ENCODE assay signal across 9 cellular contexts in the genomic region with DNA sequence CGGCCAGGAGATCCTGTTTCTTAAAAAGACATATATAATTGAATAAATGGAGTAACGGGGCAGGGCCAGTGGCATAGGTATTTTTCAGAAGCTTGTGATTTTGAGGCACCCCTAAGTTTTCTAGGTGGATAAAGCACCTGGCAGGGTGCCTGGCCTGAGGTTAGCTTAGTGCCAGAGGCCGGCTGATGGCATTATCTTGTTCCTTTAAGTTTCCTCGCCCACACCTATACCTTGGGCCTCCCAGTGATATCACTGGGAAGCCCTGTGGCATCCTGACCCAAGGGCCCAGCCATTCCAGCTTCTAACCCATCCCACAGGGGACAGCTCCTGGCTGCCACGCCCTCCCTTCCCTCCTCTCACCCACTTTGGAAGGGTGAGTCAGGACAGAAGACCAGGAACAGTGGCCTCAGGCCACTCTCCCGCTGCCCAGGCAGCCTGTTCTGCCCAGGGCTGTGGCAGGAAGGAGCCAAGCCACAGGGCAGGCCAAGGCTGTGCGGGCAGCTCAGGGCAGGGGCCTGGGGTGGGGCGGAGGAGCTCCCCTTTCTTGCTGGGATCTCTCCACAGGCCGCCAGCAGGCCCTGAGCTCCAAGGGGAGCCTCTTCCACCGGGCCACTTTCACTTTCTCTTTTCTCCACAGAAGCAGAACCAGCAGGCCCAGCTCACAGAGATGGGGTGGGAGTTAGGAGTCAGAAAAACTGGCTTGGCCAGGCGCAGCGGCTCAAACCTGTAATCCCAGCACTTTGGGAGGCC.
DNase-seq lines count a peak whose midpoint lies in the region; ATAC-seq and TF ChIP-seq lines count a peak whose summit lies in the region.
"Had no signal": no experiment of that assay in that cellular context is flagged by ENCODE, and none has a peak within 500 bp of the region (broad histone marks: within the 10 kb centered on the region; RNA-seq: fewer than 3 reads in every experiment).

No MANE protein-coding gene starts in this region.

- peak overlapping the region; percentile 64 to 92 (median 84) for H3K27ac Mint-ChIP-seq in CD4-positive, CD25-positive, alpha-beta regulatory T cell
- H3K27ac Mint-ChIP-seq in IgD-negative memory B cell (peak overlapping the region; percentile 83 to 98 (median 87)), WTC11 (peak overlapping the region; percentile 45; the same call in 1 of the 2 replicates), memory B cell (peak overlapping the region; percentile 89)

- H3K4me3 ChIP-seq in CD4-positive, CD25-positive, alpha-beta regulatory T cell (ENCODE audit: low read depth, low read length), result no peak overlapping the region

- peaks cover 6 to 62% (median 18%) of the 10 kb centered on the region in 4 donors for H3K4me1 Mint-ChIP-seq in CD4-positive, CD25-positive, alpha-beta regulatory T cell
- peaks cover 22 to 24% (median 22%) of the 10 kb centered on the region in 3 donors for H3K4me1 Mint-ChIP-seq in IgD-negative memory B cell
- H3K4me1 Mint-ChIP-seq in WTC11, result peaks cover 64% of the 10 kb centered on the region
- peaks cover 21% of the 10 kb centered on the region for H3K4me1 Mint-ChIP-seq in memory B cell

- no peak for ATAC-seq in CD4-positive, CD25-positive, alpha-beta regulatory T cell (ENCODE audit: low read depth in 2 of 2)
- no peak for ATAC-seq in WTC11
- peak; percentile 40 for ATAC-seq in memory B cell (ENCODE audit: low read depth)
- ATAC-seq in HG02885 (IDR thresholded peaks at IDR 0.05; ENCODE audit: poor library complexity, unreplicated experiment), result no peak
- no peak for ATAC-seq in GM18867 (IDR thresholded peaks at IDR 0.05; ENCODE audit: unreplicated experiment)

- no peak for TF ChIP-seq CTCF in WTC11 (IDR thresholded peaks at IDR 0.05)

- peaks cover 50% of the 10 kb centered on the region for H3K4me1 ChIP-seq in CD4-positive, CD25-positive, alpha-beta regulatory T cell (ENCODE audit: control insufficient read depth, insufficient read depth, low read length, poor library complexity, severe bottlenecking)

- H3K27ac ChIP-seq in CD4-positive, CD25-positive, alpha-beta regulatory T cell (ENCODE audit: insufficient read depth, low read length, poor library complexity, severe bottlenecking), result peak overlapping the region; percentile 51
- H3K27ac ChIP-seq in substantia nigra (ENCODE audit: low read depth, low read length, poor library complexity, severe bottlenecking), result peak overlapping the region; percentile 54
- H3K27ac ChIP-seq: HL-60 had no signal

- H3K9me3 Mint-ChIP-seq in CD4-positive, CD25-positive, alpha-beta regulatory T cell, result peaks cover 0 to 2% (median 0%) of the 10 kb centered on the region in 7 donors
- H3K9me3 Mint-ChIP-seq in IgD-negative memory B cell (no peaks in the 10 kb centered on the region), WTC11 (no peaks in the 10 kb centered on the region), memory B cell (no peaks in the 10 kb centered on the region)

- no peaks in the 10 kb centered on the region for H3K36me3 Mint-ChIP-seq in CD4-positive, CD25-positive, alpha-beta regulatory T cell
- H3K36me3 Mint-ChIP-seq in IgD-negative memory B cell, result no peaks in the 10 kb centered on the region
- H3K36me3 Mint-ChIP-seq in WTC11, result no peaks in the 10 kb centered on the region
- no peaks in the 10 kb centered on the region for H3K36me3 Mint-ChIP-seq in memory B cell

- H3K36me3 ChIP-seq in CD4-positive, CD25-positive, alpha-beta regulatory T cell (ENCODE audit: control insufficient read depth, insufficient read depth, low read length), result no peaks in the 10 kb centered on the region

- POLR2A ChIA-PET in WTC11 (lab: Charles Lee), result interaction anchor here (0.9 kb wide), 1 partner anchor 9 kb away, joined by 3 read pairs; no protein-coding TSS in a partner anchor

- DNase-seq in CD4-positive, CD25-positive, alpha-beta regulatory T cell, result peak in 2 of 3 donors; percentile 31 to 76
- DNase-seq in WTC11 (ENCODE audit: low spot score), result no peak
- DNase-seq in dermis microvascular lymphatic vessel endothelial cell (ENCODE audit: low read depth in 2 of 2), result peak; percentile 54 to 63
- peak; percentile 45 to 47 for DNase-seq in memory B cell (ENCODE audit: low spot score in 2 of 2)
- peak in 34 of 49 donors; percentile 10 to 72 (median 38) for DNase-seq in substantia nigra (lab: John Stamatoyannopoulos, UW)

- CTCF ChIA-PET in WTC11 (lab: Charles Lee), result interaction anchor here (0.9 to 1.8 kb wide), 6 partner anchors 9 to 106 kb away, joined by 3 to 7 read pairs (median 5); no protein-coding TSS in a partner anchor

- no peaks in the 10 kb centered on the region for H3K27me3 Mint-ChIP-seq in CD4-positive, CD25-positive, alpha-beta regulatory T cell
- H3K27me3 Mint-ChIP-seq in IgD-negative memory B cell, result no peaks in the 10 kb centered on the region
- no peaks in the 10 kb centered on the region for H3K27me3 Mint-ChIP-seq in WTC11 (ENCODE audit: low read depth)
- no peaks in the 10 kb centered on the region for H3K27me3 Mint-ChIP-seq in memory B cell

- no peaks in the 10 kb centered on the region for H3K9me3 ChIP-seq in CD4-positive, CD25-positive, alpha-beta regulatory T cell (ENCODE audit: control insufficient read depth in 2 of 2, low read length in 2 of 2)

- no peaks in the 10 kb centered on the region for H3K27me3 ChIP-seq in CD4-positive, CD25-positive, alpha-beta regulatory T cell (ENCODE audit: control insufficient read depth, insufficient read depth, low read length)

- H3K4me3 Mint-ChIP-seq in CD4-positive, CD25-positive, alpha-beta regulatory T cell, result peak overlapping the region in 2 of 4 donors; percentile 45 to 55
- H3K4me3 Mint-ChIP-seq in IgD-negative memory B cell (peak overlapping the region in 3 of 4 donors; percentile 82 to 88 (median 87)), WTC11 (no peak overlapping the region), memory B cell (peak overlapping the region; percentile 53)

TF ChIP-seq in WTC11, 78 proteins besides CTCF, POLR2A, EP300 and RAD21:
- TF ChIP-seq TP53 (CRISPR knock-in tag; IDR thresholded peaks at IDR 0.05), result no peak
- TF ChIP-seq, protein P1, sequence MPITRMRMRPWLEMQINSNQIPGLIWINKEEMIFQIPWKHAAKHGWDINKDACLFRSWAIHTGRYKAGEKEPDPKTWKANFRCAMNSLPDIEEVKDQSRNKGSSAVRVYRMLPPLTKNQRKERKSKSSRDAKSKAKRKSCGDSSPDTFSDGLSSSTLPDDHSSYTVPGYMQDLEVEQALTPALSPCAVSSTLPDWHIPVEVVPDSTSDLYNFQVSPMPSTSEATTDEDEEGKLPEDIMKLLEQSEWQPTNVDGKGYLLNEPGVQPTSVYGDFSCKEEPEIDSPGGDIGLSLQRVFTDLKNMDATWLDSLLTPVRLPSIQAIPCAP (CRISPR knock-in tag; IDR thresholded peaks at IDR 0.05), result peak; percentile 91
TF ChIP-seq in WTC11: peak in this region for 1.
